In the genomic region with DNA sequence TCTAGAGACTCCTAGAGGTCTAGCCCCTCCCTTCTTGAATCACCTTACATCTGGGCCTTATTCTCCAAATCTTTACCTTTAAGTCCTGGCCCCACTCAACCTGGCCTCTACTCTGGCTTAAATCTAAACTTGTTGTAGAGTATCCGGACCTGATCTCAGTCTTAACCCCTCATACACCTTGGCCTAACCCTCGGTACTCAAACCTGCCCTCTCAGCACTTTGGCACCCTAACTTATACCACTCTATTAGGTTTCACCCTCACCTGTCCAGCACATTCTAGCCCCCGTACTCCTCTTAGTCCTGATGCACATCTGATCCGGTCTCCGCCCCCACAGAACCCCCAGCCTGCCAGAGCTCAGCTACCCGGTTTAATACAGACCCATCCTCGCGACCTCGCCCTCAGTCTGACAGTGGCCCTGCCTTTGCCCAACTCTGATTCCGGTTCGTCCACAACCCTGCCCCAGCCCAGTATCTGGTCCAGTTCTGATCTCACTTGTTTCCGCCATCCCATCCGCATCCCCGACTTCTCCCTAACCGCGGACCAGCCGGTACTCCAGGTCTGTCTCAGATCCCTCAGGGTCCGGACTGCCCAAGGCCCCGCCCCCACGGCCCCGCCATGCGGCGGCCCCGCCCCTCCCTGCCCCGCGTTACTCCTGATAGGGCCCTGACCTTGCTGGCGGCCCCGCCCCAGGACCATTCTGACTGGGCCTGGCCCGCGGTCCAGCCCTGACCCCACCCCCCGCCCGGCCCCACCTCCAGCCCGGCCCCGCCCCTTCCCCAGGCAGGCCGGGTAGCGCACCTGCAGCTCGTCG, we compare ENCODE assay signal across 8 cellular contexts. TPM values are rescaled to one million over a fixed set of nuclear protein-coding genes. Genes with fewer than 3 reads are reported as not detected.
DNase-seq lines count a peak whose midpoint lies in the region; ATAC-seq and TF ChIP-seq lines count a peak whose summit lies in the region.

No MANE protein-coding gene starts in this region.

- ATAC-seq in GM21515 (IDR thresholded peaks at IDR 0.05; ENCODE audit: unreplicated experiment): peak; percentile 81
- peak; percentile 89 for ATAC-seq in mucosa of descending colon

- no peaks in the 10 kb centered on the region for H3K9me3 ChIP-seq in mucosa of descending colon

- intact Hi-C loops in mucosa of descending colon (cut with DNase I, micrococcal nuclease): no loop called here

- peaks cover 9% of the 10 kb centered on the region for H3K4me1 ChIP-seq in mucosa of descending colon (ENCODE audit: low read depth)

- H3K4me3 ChIP-seq in epithelial cell of proximal tubule (ENCODE audit: low read depth, low read length) (peak overlapping the region; percentile 69), mucosa of descending colon (no peak overlapping the region)

- peak; percentile 81 for DNase-seq in CD1c-positive myeloid dendritic cell (ENCODE audit: extremely low spot score)
- peak; percentile 89 for DNase-seq in HuH-7.5 (ENCODE audit: low spot score)
- peak; percentile 16 for DNase-seq in OCI-M2 (lab: John Stamatoyannopoulos, UW; ENCODE audit: unreplicated experiment)
- DNase-seq in activated T-cell treated with anti-CD3 and anti-CD28 coated beads, Interleukin-2, amount 50 U/mL, for 1 hour: peak; percentile 80
- DNase-seq in epithelial cell of proximal tubule (ENCODE audit: low read depth): no peak
- DNase-seq in mucosa of descending colon: peak; percentile 92 to 95 (median 94)
- DNase-seq in stimulated activated CD8-positive, alpha-beta memory T cell treated with anti-CD3 and anti-CD28 coated beads, Interleukin-2, amount 100 ng/mL, for 1 hour (ENCODE audit: low read depth in 2 of 2): peak; percentile 56 to 66

- TF ChIP-seq CTCF in epithelial cell of proximal tubule (conservative IDR thresholded peaks at IDR 0.05; ENCODE audit: low read depth, low read length) (no peak), mucosa of descending colon (IDR thresholded peaks at IDR 0.05) (no peak)

- H3K36me3 ChIP-seq in mucosa of descending colon (ENCODE audit: low read depth): no peaks in the 10 kb centered on the region

RNA-seq across cellular contexts. Expression of a gene that starts 1.4 kb away (rescaled TPM):
- total RNA-seq in epithelial cell of proximal tubule (1.4 and 3.2 TPM in 2 replicates), mucosa of descending colon (1 to 10 TPM; 5.0 to 9.3 (median 5.2) TPM)
